8 cellular contexts compared by ENCODE assay signal in genomic region chr9:132354645-132355355, GRCh38. TPM values are rescaled to one million over a fixed set of nuclear protein-coding genes. Genes with fewer than 3 reads are reported as not detected.
A peak's percentile ranks its signal among the peaks of the same experiment; 100 is the strongest.
DNase-seq lines count a peak whose midpoint lies in the region; ATAC-seq and TF ChIP-seq lines count a peak whose summit lies in the region.

Gene SETX (minus strand): TSS chr9:132354986. CDS start chr9:132349428, 5,558 bp downstream.

- peak; percentile 84 for ATAC-seq in GM19035 (IDR thresholded peaks at IDR 0.05; ENCODE audit: unreplicated experiment)
- peak; percentile 81 for ATAC-seq in HG03342 (IDR thresholded peaks at IDR 0.05; ENCODE audit: unreplicated experiment)

- H3K9me3 Mint-ChIP-seq in immature natural killer cell = no peaks in the 10 kb centered on the region

- H3K4me1 Mint-ChIP-seq in immature natural killer cell = peaks cover 44 to 51% of the 10 kb centered on the region in 2 donors

- peak within 1 kb of the TSS; percentile 88 for H3K27ac ChIP-seq in caudate nucleus (ENCODE audit: low read depth, low read length)

- no peak for TF ChIP-seq CTCF in AG10803 (conservative IDR thresholded peaks at IDR 0.05; ENCODE audit: low read length)

- peak within 1 kb of the TSS; percentile 87 to 98 (median 97) for H3K27ac Mint-ChIP-seq in immature natural killer cell

- H3K4me3 Mint-ChIP-seq in immature natural killer cell = peak within 1 kb of the TSS; percentile 86 to 95 (median 91)

- peak within 1 kb of the TSS; percentile 90 for H3K4me3 ChIP-seq in AG10803 (ENCODE audit: low read length)

- H3K27me3 Mint-ChIP-seq in immature natural killer cell (ENCODE audit: low read depth in 3 of 3) = peaks cover 15 to 24% (median 21%) of the 10 kb centered on the region in 3 donors

- DNase-seq in AG10803 (ENCODE audit: low read depth) (peak; percentile 96), NCI-H345 treated with DMSO at 0.1 percent for 48 hours (lab: John Stamatoyannopoulos, UW; ENCODE audit: unreplicated experiment) (peak; percentile 96), caudate nucleus (lab: John Stamatoyannopoulos, UW) (peak in 60 of 61 donors; percentile 54 to 99 (median 95)), immature natural killer cell (peak; percentile 92 to 95 (median 94)), smooth muscle cell of the brain vasculature (ENCODE audit: low read depth, low spot score) (peak; percentile 94)
- DNase-seq in activated CD4-positive, CD25-positive, alpha-beta regulatory T cell (lab: John Stamatoyannopoulos, UW) = peak; percentile 91 to 98 (median 95)

- peaks cover 9 to 20% (median 16%) of the 10 kb centered on the region in 3 donors for H3K36me3 Mint-ChIP-seq in immature natural killer cell

RNA-seq across cellular contexts. Expression of gene SETX, which starts in this region (rescaled TPM):
- polyA plus RNA-seq in immature natural killer cell = 10 to 100 TPM; 22.9 to 55.9 (median 27.6) TPM

Comparison
In these comparisons a context has a peak if more than half of its experiments do, and no peak if none do; other contexts are left out.
1. Peak in every context shown above with its lines: DNase-seq, ATAC-seq, H3K4me3 ChIP-seq and H3K27ac ChIP-seq.